Comparison of ENCODE assay signal across 22 cellular contexts in the genomic region with DNA sequence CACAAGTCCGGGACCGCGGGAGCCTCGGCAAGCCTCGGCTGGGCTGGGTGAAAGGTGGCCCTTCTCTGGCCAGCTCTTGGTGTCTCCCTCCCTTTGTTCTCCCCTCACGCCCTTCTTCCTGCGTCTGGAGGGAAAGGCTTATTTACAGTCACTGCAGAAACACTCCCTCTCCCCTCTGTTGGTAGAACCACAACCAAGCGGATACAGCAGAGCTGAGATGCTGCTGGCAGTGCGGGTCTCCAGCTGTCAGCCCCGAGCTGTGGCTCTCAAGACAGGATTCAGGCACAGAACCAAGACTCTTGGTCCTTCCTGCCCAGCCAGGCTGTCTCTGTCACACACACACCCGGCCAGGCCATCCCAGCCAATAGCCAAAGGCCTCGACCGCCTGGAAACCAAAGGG.
"Had no signal": no experiment of that assay in that cellular context is flagged by ENCODE, and none has a peak within 500 bp of the region (broad histone marks: within the 10 kb centered on the region; RNA-seq: fewer than 3 reads in every experiment).

No MANE protein-coding gene starts in this region.

- H3K4me3 ChIP-seq: dorsolateral prefrontal cortex, heart right ventricle, ovary, right atrium auricular region, sigmoid colon, skin epidermis, testis, tibial nerve, upper lobe of right lung had no signal

- H3K27ac ChIP-seq: dorsolateral prefrontal cortex, heart right ventricle, ovary, right atrium auricular region, sigmoid colon, skin epidermis, testis, tibial nerve, upper lobe of right lung had no signal

- H3K27me3 ChIP-seq: ovary, right atrium auricular region, sigmoid colon, testis had no signal

- H3K36me3 ChIP-seq: heart right ventricle, ovary, right atrium auricular region, tibial nerve, upper lobe of right lung had no signal

- DNase-seq: cortex of kidney; dorsolateral prefrontal cortex; effector CD8-positive, alpha-beta T cell; heart right ventricle; hypothalamus; kidney glomerular epithelial cell; mammary epithelial cell; naive thymus-derived CD8-positive, alpha-beta T cell; nucleus accumbens; ovary; sigmoid colon; stimulated activated CD4-positive, alpha-beta T cell treated with anti-CD3 and anti-CD28 coated beads, Interleukin-2, amount 100 ng/mL, for 24 hours; stimulated activated CD4-positive, alpha-beta T cell treated with anti-CD3 and anti-CD28 coated beads, Interleukin-4, amount 100 ng/mL, for 4 hours; stimulated activated naive B cell treated with anti-CD40 and anti-IgM and Interleukin-4, amounts not matched to agents 10 μg/mL and 1 μg/mL and 100 μg/mL, for 72 hours; stimulated activated naive CD8-positive, alpha-beta T cell treated with anti-CD3 and anti-CD28 coated beads, Interleukin-15, amount 100 ng/mL, for 72 hours; testis; upper lobe of right lung had no signal

- H3K4me1 ChIP-seq: heart right ventricle, right atrium auricular region, sigmoid colon, testis, tibial nerve, upper lobe of right lung had no signal

- H3K4me1 Mint-ChIP-seq: stimulated activated naive B cell treated with anti-CD40 and anti-IgM and Interleukin-4, amounts not matched to agents 10 μg/mL and 1 μg/mL and 100 μg/mL, for 72 hours; stimulated activated naive CD8-positive, alpha-beta T cell treated with anti-CD3 and anti-CD28 coated beads, Interleukin-15, amount 100 ng/mL, for 72 hours had no signal

- ATAC-seq: esophagus mucosa; heart right ventricle; left lobe of liver; naive thymus-derived CD8-positive, alpha-beta T cell; stimulated activated naive B cell treated with anti-CD40 and anti-IgM and Interleukin-4, amounts not matched to agents 10 μg/mL and 1 μg/mL and 100 μg/mL, for 72 hours; stimulated activated naive CD8-positive, alpha-beta T cell treated with anti-CD3 and anti-CD28 coated beads, Interleukin-15, amount 100 ng/mL, for 72 hours; upper lobe of right lung had no signal

- H3K36me3 Mint-ChIP-seq: naive thymus-derived CD8-positive, alpha-beta T cell; stimulated activated naive B cell treated with anti-CD40 and anti-IgM and Interleukin-4, amounts not matched to agents 10 μg/mL and 1 μg/mL and 100 μg/mL, for 72 hours had no signal

- H3K9me3 ChIP-seq: heart right ventricle, ovary, right atrium auricular region, sigmoid colon, testis, upper lobe of right lung had no signal

- H3K27ac Mint-ChIP-seq: naive thymus-derived CD8-positive, alpha-beta T cell; stimulated activated naive B cell treated with anti-CD40 and anti-IgM and Interleukin-4, amounts not matched to agents 10 μg/mL and 1 μg/mL and 100 μg/mL, for 72 hours had no signal

- H3K4me3 Mint-ChIP-seq: naive thymus-derived CD8-positive, alpha-beta T cell; stimulated activated naive B cell treated with anti-CD40 and anti-IgM and Interleukin-4, amounts not matched to agents 10 μg/mL and 1 μg/mL and 100 μg/mL, for 72 hours; stimulated activated naive CD8-positive, alpha-beta T cell treated with anti-CD3 and anti-CD28 coated beads, Interleukin-15, amount 100 ng/mL, for 72 hours had no signal

- H3K9me3 Mint-ChIP-seq: naive thymus-derived CD8-positive, alpha-beta T cell; stimulated activated naive CD8-positive, alpha-beta T cell treated with anti-CD3 and anti-CD28 coated beads, Interleukin-15, amount 100 ng/mL, for 72 hours had no signal
